Comparison of ENCODE assay signal across 1 cellular context in the genomic region with DNA sequence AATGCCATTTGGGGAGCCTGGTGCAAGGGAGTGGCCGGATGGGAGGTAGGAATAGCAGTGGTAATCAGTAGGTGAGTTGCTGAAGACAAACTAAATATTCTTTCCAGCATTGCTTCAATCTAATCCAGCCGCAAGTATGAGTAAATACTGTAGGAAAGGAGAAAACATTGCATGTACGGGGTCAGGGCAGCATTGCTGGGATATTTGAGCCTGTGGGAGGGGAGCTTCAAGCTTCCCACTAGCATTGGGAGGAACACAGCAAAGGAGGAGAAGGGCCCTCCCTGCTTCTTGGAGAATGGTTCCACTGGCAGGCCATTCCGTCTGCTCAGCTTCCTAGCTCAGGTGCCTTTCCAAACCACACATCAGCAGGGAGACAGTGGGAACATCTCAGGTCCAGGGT.
TF ChIP-seq lines count a peak whose summit lies in the region.

No MANE protein-coding gene starts in this region.

TF ChIP-seq in HepG2, 621 proteins besides CTCF, POLR2A, EP300 and RAD21:
- TF ChIP-seq ZFP41 (CRISPR knock-in tag; IDR thresholded peaks at IDR 0.05; ENCODE audit: borderline replicate concordance) (no peak), ZNF256 (CRISPR knock-in tag; conservative IDR thresholded peaks at IDR 0.05) (no peak), MYC (CRISPR knock-in tag; IDR thresholded peaks at IDR 0.05; ENCODE audit: borderline replicate concordance) (no peak), NAIF1 (CRISPR knock-in tag; IDR thresholded peaks at IDR 0.05; ENCODE audit: borderline replicate concordance) (no peak), RNF2 (conservative IDR thresholded peaks at IDR 0.05; ENCODE audit: low read depth) (no peak), KAT8 (CRISPR knock-in tag; IDR thresholded peaks at IDR 0.05) (no peak), CHCHD3 (CRISPR knock-in tag; IDR thresholded peaks at IDR 0.05) (no peak), YEATS4 (CRISPR knock-in tag; IDR thresholded peaks at IDR 0.05; ENCODE audit: borderline replicate concordance) (no peak), FOXO1 (CRISPR knock-in tag; IDR thresholded peaks at IDR 0.05) (no peak), FOXJ3 (CRISPR knock-in tag; IDR thresholded peaks at IDR 0.05; ENCODE audit: borderline replicate concordance) (no peak), ZFP36L1 (CRISPR knock-in tag; IDR thresholded peaks at IDR 0.05) (no peak), KLF6 (CRISPR knock-in tag; IDR thresholded peaks at IDR 0.05) (no peak)
